10 cellular contexts compared by ENCODE assay signal in genomic region chr1:102431253-102431652, GRCh38.
"Had no signal": no experiment of that assay in that cellular context is flagged by ENCODE, and none has a peak within 500 bp of the region (broad histone marks: within the 10 kb centered on the region; RNA-seq: fewer than 3 reads in every experiment).

No MANE protein-coding gene starts in this region.

- H3K4me1 ChIP-seq: HAP-1 had no signal

- H2AFZ ChIP-seq: GM23248 had no signal

- H3K9ac ChIP-seq: GM23248, KMS-11 had no signal

- H3K4me2 ChIP-seq: KMS-11 had no signal

- H3K9me3 ChIP-seq: HAP-1 had no signal

- H3K36me3 ChIP-seq: HAP-1 had no signal

- H3K27ac ChIP-seq: GM23248, HL-60, KMS-11 had no signal

- ATAC-seq: HCT116, HepG2 had no signal

- FAIRE-seq: HepG2 had no signal

- H3K4me3 ChIP-seq: GM23248, HAP-1 had no signal

- DNase-seq: GM23248, GOT3, H7, HFFc6, KBM-7 had no signal
